In genomic region chr2:69932596-69932922, GRCh38 we compare ENCODE assay signal across 28 cellular contexts. TPM values are rescaled to one million over a fixed set of nuclear protein-coding genes. Genes with fewer than 3 reads are reported as not detected.
A peak's percentile ranks its signal among the peaks of the same experiment; 100 is the strongest.
DNase-seq lines count a peak whose midpoint lies in the region; ATAC-seq and TF ChIP-seq lines count a peak whose summit lies in the region.
"Had no signal": no experiment of that assay in that cellular context is flagged by ENCODE, and none has a peak within 500 bp of the region (broad histone marks: within the 10 kb centered on the region; RNA-seq: fewer than 3 reads in every experiment).

No MANE protein-coding gene starts in this region.

- no peaks in the 10 kb centered on the region for H3K9me3 Mint-ChIP-seq in activated CD4-positive, alpha-beta memory T cell treated with anti-CD3 and anti-CD28 coated beads for 36 hours
- no peaks in the 10 kb centered on the region for H3K9me3 Mint-ChIP-seq in activated CD4-positive, alpha-beta memory T cell treated with anti-CD3 and anti-CD28 coated beads, Interleukin-2, amount 10 ng/mL, durations not matched to agents 7 days and 5 days
- H3K9me3 Mint-ChIP-seq in natural killer cell (no peaks in the 10 kb centered on the region), GM23338 (no peaks in the 10 kb centered on the region)
- H3K9me3 Mint-ChIP-seq: naive thymus-derived CD8-positive, alpha-beta T cell; stimulated activated naive CD8-positive, alpha-beta T cell treated with anti-CD3 and anti-CD28 coated beads, Interleukin-15, Interleukin-2, amounts not matched to agents 100 ng/mL and 50 ng/mL, for 24 hours had no signal

- no peak overlapping the region for H2AFZ ChIP-seq in GM23338

- H3K27ac ChIP-seq in brain microvascular endothelial cell (peak overlapping the region; percentile 27), thoracic aorta (peak overlapping the region; percentile 37 to 62), GM23338 (ENCODE audit: low read depth) (no peak overlapping the region)
- H3K27ac ChIP-seq: pancreas had no signal

- H3K4me1 ChIP-seq in thoracic aorta (ENCODE audit: control insufficient read depth in 1 of 2, low read depth in 2 of 2) (peaks cover 24 to 32% of the 10 kb centered on the region in 2 donors), GM23338 (ENCODE audit: insufficient read depth) (peaks cover 4% of the 10 kb centered on the region; the same call in 1 of the 2 replicates)

- H3K36me3 ChIP-seq in brain microvascular endothelial cell (replicated peaks) (peaks cover 23% of the 10 kb centered on the region), thoracic aorta (peaks cover 11% of the 10 kb centered on the region), GM23338 (ENCODE audit: insufficient read depth) (no peaks in the 10 kb centered on the region)

- no peak overlapping the region for H3K4me2 ChIP-seq in GM23338

- H3K4me3 ChIP-seq in brain microvascular endothelial cell (ENCODE audit: low read depth, low read length) = no peak overlapping the region
- H3K4me3 ChIP-seq in thoracic aorta = no peak overlapping the region
- no peak overlapping the region for H3K4me3 ChIP-seq in GM23338
- H3K4me3 ChIP-seq: esophagus muscularis mucosa, left ventricle myocardium inferior, pancreas had no signal

- no peak for DNase-seq in activated CD4-positive, alpha-beta memory T cell treated with anti-CD3 and anti-CD28 coated beads for 36 hours
- no peak for DNase-seq in activated CD4-positive, alpha-beta memory T cell treated with anti-CD3 and anti-CD28 coated beads, Interleukin-2, amount 10 ng/mL, durations not matched to agents 7 days and 5 days
- no peak for DNase-seq in brain microvascular endothelial cell
- no peak for DNase-seq in natural killer cell
- no peak for DNase-seq in thoracic aorta (ENCODE audit: low spot score)
- no peak for DNase-seq in NCI-H2196 treated with DMSO at 0.1 percent for 48 hours (lab: John Stamatoyannopoulos, UW; ENCODE audit: unreplicated experiment)
- no peak for DNase-seq in GM23338 (ENCODE audit: low spot score)
- DNase-seq: activated effector memory CD4-positive, alpha-beta T cell treated with Interleukin-2 at 50 U/mL for 16 hours; AML-193; effector memory CD4-positive, alpha-beta T cell; H7; hippocampal formation; KG1; left ventricle myocardium inferior; naive thymus-derived CD8-positive, alpha-beta T cell; NCI-H1436 treated with DMSO at 0.1 percent for 48 hours; NCI-H524 treated with DMSO at 0.1 percent for 48 hours; NK-92 treated with Interleukin-12 subunit alpha and Interleukin-12 subunit beta, amount 100 ng/mL, for 24 hours; pancreas; SIG-M5; stimulated activated CD4-positive, alpha-beta T cell treated with anti-CD3 and anti-CD28 coated beads, Interleukin-12 subunit alpha, Interleukin-12 subunit beta, amount 100 ng/mL, for 4 hours; stimulated activated CD4-positive, alpha-beta T cell treated with anti-CD3 and anti-CD28 coated beads, Interleukin-4, amount 100 ng/mL, for 24 hours; trophoblast cell had no signal

- ATAC-seq in natural killer cell (no peak), thoracic aorta (ENCODE audit: insufficient number of reproducible peaks, low FRiP score, low read depth) (no peak), GM23338 (no peak), GM21390 (IDR thresholded peaks at IDR 0.05; ENCODE audit: unreplicated experiment) (no peak)
- ATAC-seq: activated CD4-positive, CD25-positive, alpha-beta regulatory T cell treated with anti-CD3 and anti-CD28 coated beads, Interleukin-2, amount 50 U/mL, for 24 hours; naive thymus-derived CD8-positive, alpha-beta T cell; Panc1 had no signal

- H3K4me3 Mint-ChIP-seq in activated CD4-positive, alpha-beta memory T cell treated with anti-CD3 and anti-CD28 coated beads for 36 hours = no peak overlapping the region
- H3K4me3 Mint-ChIP-seq in activated CD4-positive, alpha-beta memory T cell treated with anti-CD3 and anti-CD28 coated beads, Interleukin-2, amount 10 ng/mL, durations not matched to agents 7 days and 5 days = no peak overlapping the region
- H3K4me3 Mint-ChIP-seq in natural killer cell (no peak overlapping the region), GM23338 (no peak overlapping the region)
- H3K4me3 Mint-ChIP-seq: naive thymus-derived CD8-positive, alpha-beta T cell; stimulated activated naive CD8-positive, alpha-beta T cell treated with anti-CD3 and anti-CD28 coated beads, Interleukin-15, Interleukin-2, amounts not matched to agents 100 ng/mL and 50 ng/mL, for 24 hours had no signal

- H3F3A ChIP-seq in GM23338 (replicated peaks; ENCODE audit: low read depth) = no peaks in the 10 kb centered on the region

- peaks cover 11% of the 10 kb centered on the region for H3K36me3 Mint-ChIP-seq in activated CD4-positive, alpha-beta memory T cell treated with anti-CD3 and anti-CD28 coated beads for 36 hours
- peaks cover 70% of the 10 kb centered on the region for H3K36me3 Mint-ChIP-seq in activated CD4-positive, alpha-beta memory T cell treated with anti-CD3 and anti-CD28 coated beads, Interleukin-2, amount 10 ng/mL, durations not matched to agents 7 days and 5 days (ENCODE audit: low read depth)
- peaks cover 14% of the 10 kb centered on the region for H3K36me3 Mint-ChIP-seq in natural killer cell
- peaks cover 2% of the 10 kb centered on the region for H3K36me3 Mint-ChIP-seq in GM23338 (ENCODE audit: low read depth)

- H3K27me3 ChIP-seq in brain microvascular endothelial cell (replicated peaks) = no peaks in the 10 kb centered on the region
- H3K27me3 ChIP-seq in thoracic aorta (replicated peaks; ENCODE audit: insufficient read depth) = no peaks in the 10 kb centered on the region
- no peaks in the 10 kb centered on the region for H3K27me3 ChIP-seq in GM23338 (ENCODE audit: insufficient read depth)
- H3K27me3 ChIP-seq: esophagus muscularis mucosa, pancreas had no signal

- no peaks in the 10 kb centered on the region for H3K79me2 ChIP-seq in GM23338 (replicated peaks; ENCODE audit: insufficient read depth)

- in situ Hi-C loops in brain microvascular endothelial cell (cut with HindIII; ENCODE audit: low pct_ligation_motif_present, low sequenced_read_pairs) = loop anchor here (25.0 kb wide), 1 partner anchor 155 kb away; the partner anchor contains the start of gene PCBP1

- intact Hi-C loops in activated CD4-positive, alpha-beta memory T cell treated with anti-CD3 and anti-CD28 coated beads for 36 hours (cut with micrococcal nuclease) = loop anchor here (2.0 to 5.0 kb wide), 2 partner anchors 18 to 210 kb away; partner anchors contain the start of gene MXD1
- intact Hi-C loops in natural killer cell (cut with micrococcal nuclease) = no loop called here

- no peaks in the 10 kb centered on the region for H3K9me2 ChIP-seq in GM23338 (ENCODE audit: insufficient read depth)

- H3K27me3 Mint-ChIP-seq in activated CD4-positive, alpha-beta memory T cell treated with anti-CD3 and anti-CD28 coated beads for 36 hours = no peaks in the 10 kb centered on the region
- H3K27me3 Mint-ChIP-seq in activated CD4-positive, alpha-beta memory T cell treated with anti-CD3 and anti-CD28 coated beads, Interleukin-2, amount 10 ng/mL, durations not matched to agents 7 days and 5 days = no peaks in the 10 kb centered on the region
- H3K27me3 Mint-ChIP-seq in natural killer cell (ENCODE audit: low read depth in 2 of 2) (no peaks in the 10 kb centered on the region), GM23338 (ENCODE audit: insufficient read depth, low read depth, poor library complexity) (peaks cover 4% of the 10 kb centered on the region)
- H3K27me3 Mint-ChIP-seq: naive thymus-derived CD8-positive, alpha-beta T cell; stimulated activated naive CD8-positive, alpha-beta T cell treated with anti-CD3 and anti-CD28 coated beads, Interleukin-15, Interleukin-2, amounts not matched to agents 100 ng/mL and 50 ng/mL, for 24 hours had no signal

- POLR2A ChIA-PET in activated CD4-positive, alpha-beta memory T cell treated with anti-CD3 and anti-CD28 coated beads for 36 hours (lab: Charles Lee) = interaction anchor here (0.9 to 3.7 kb wide), 6 partner anchors 12 to 200 kb away, joined by 3 to 22 read pairs (median 8); partner anchors contain the start of gene MXD1
- POLR2A ChIA-PET in activated CD4-positive, alpha-beta memory T cell treated with anti-CD3 and anti-CD28 coated beads, Interleukin-2, amount 10 ng/mL, durations not matched to agents 7 days and 5 days (lab: Charles Lee) = interaction anchor here (1.1 to 3.1 kb wide), 6 partner anchors 14 to 211 kb away, joined by 4 to 21 read pairs (median 5); partner anchors contain the start of gene MXD1

- H3K4me1 Mint-ChIP-seq in activated CD4-positive, alpha-beta memory T cell treated with anti-CD3 and anti-CD28 coated beads for 36 hours (ENCODE audit: low read depth) = peaks cover 37% of the 10 kb centered on the region
- peaks cover 43% of the 10 kb centered on the region for H3K4me1 Mint-ChIP-seq in activated CD4-positive, alpha-beta memory T cell treated with anti-CD3 and anti-CD28 coated beads, Interleukin-2, amount 10 ng/mL, durations not matched to agents 7 days and 5 days
- H3K4me1 Mint-ChIP-seq in natural killer cell (peaks cover 47 to 56% of the 10 kb centered on the region in 2 donors), GM23338 (peaks cover 24% of the 10 kb centered on the region)

- TF ChIP-seq CTCF in brain microvascular endothelial cell (IDR thresholded peaks at IDR 0.05; ENCODE audit: low read depth, low read length, missing control alignments) (no peak), natural killer cell (IDR thresholded peaks at IDR 0.05) (no peak), thoracic aorta (IDR thresholded peaks at IDR 0.05) (no peak), GM23338 (conservative IDR thresholded peaks at IDR 0.05; ENCODE audit: low read depth in 2 of 2) (no peak)

- H3K27ac Mint-ChIP-seq in activated CD4-positive, alpha-beta memory T cell treated with anti-CD3 and anti-CD28 coated beads for 36 hours = peak overlapping the region; percentile 85
- H3K27ac Mint-ChIP-seq in activated CD4-positive, alpha-beta memory T cell treated with anti-CD3 and anti-CD28 coated beads, Interleukin-2, amount 10 ng/mL, durations not matched to agents 7 days and 5 days = no peak overlapping the region
- H3K27ac Mint-ChIP-seq in natural killer cell (peak overlapping the region; percentile 65 to 78), GM23338 (no peak overlapping the region)

- CTCF ChIA-PET in activated CD4-positive, alpha-beta memory T cell treated with anti-CD3 and anti-CD28 coated beads for 36 hours (lab: Charles Lee) = interaction anchor here (0.8 to 4.0 kb wide), 4 partner anchors 12 to 211 kb away, joined by 3 to 20 read pairs (median 8); partner anchors contain the start of gene MXD1
- CTCF ChIA-PET in activated CD4-positive, alpha-beta memory T cell treated with anti-CD3 and anti-CD28 coated beads, Interleukin-2, amount 10 ng/mL, durations not matched to agents 7 days and 5 days (lab: Charles Lee) = interaction anchor here (0.8 to 1.7 kb wide), 4 partner anchors 9 to 210 kb away, joined by 3 to 5 read pairs (median 4); no protein-coding TSS in a partner anchor

- H4K20me1 ChIP-seq in GM23338 (replicated peaks; ENCODE audit: insufficient read depth) = no peaks in the 10 kb centered on the region

- H3K9me3 ChIP-seq in thoracic aorta = no peaks in the 10 kb centered on the region
- H3K9me3 ChIP-seq: esophagus muscularis mucosa, left ventricle myocardium inferior, pancreas had no signal

RNA-seq across cellular contexts. Expression of gene MXD1, which starts 17.6 kb away (rescaled TPM):
- 10 to 100 TPM; 14.1 to 15.9 TPM for total RNA-seq in activated CD4-positive, alpha-beta memory T cell treated with anti-CD3 and anti-CD28 coated beads for 36 hours
- 10 to 100 TPM; 40.8 to 47.5 TPM for total RNA-seq in activated CD4-positive, alpha-beta memory T cell treated with anti-CD3 and anti-CD28 coated beads, Interleukin-2, amount 10 ng/mL, durations not matched to agents 7 days and 5 days
- total RNA-seq in natural killer cell (100 to 1,000 TPM in 2 of 3 donors, 10 to 100 TPM in 1; 63.0 to 165 (median 112) TPM), thoracic aorta (10 to 100 TPM; 13.8 to 28.4 TPM)
- total RNA-seq in GM23338 (2014; rRNA removed; shearing (Covaris generic)) = 1.5 and 1.8 TPM in 2 replicates
- 3.6 and 3.9 TPM in 2 replicates for polyA plus RNA-seq in GM23338 (2016; fragmentation: Nextera tagmentation; extraction: Ambion mirVana)

RNA-seq across cellular contexts. Expression of gene ASPRV1, which starts 28.9 kb away (rescaled TPM):
- under 1 TPM; 0.63 to 0.71 TPM for total RNA-seq in activated CD4-positive, alpha-beta memory T cell treated with anti-CD3 and anti-CD28 coated beads for 36 hours
- total RNA-seq in activated CD4-positive, alpha-beta memory T cell treated with anti-CD3 and anti-CD28 coated beads, Interleukin-2, amount 10 ng/mL, durations not matched to agents 7 days and 5 days = under 1 TPM; 0.98 TPM
- total RNA-seq in natural killer cell (1 to 10 TPM; 1.4 to 2.7 (median 1.9) TPM), thoracic aorta (1 to 10 TPM; 1.8 to 3.2 TPM)
- total RNA-seq in GM23338 (2014; rRNA removed; shearing (Covaris generic)) = 0.82 and 1.4 TPM in 2 replicates
- 0.54 and 0.60 TPM in 2 replicates for polyA plus RNA-seq in GM23338 (2016; fragmentation: Nextera tagmentation; extraction: Ambion mirVana)

RNA-seq across cellular contexts. Expression of gene SNRNP27, which starts 38.8 kb away (rescaled TPM):
- 10 to 100 TPM; 67.5 to 70.4 TPM for total RNA-seq in activated CD4-positive, alpha-beta memory T cell treated with anti-CD3 and anti-CD28 coated beads for 36 hours
- total RNA-seq in activated CD4-positive, alpha-beta memory T cell treated with anti-CD3 and anti-CD28 coated beads, Interleukin-2, amount 10 ng/mL, durations not matched to agents 7 days and 5 days = 10 to 100 TPM; 59.3 to 63.3 TPM
- total RNA-seq in natural killer cell (10 to 100 TPM; 53.2 to 61.5 (median 58.2) TPM), thoracic aorta (10 to 100 TPM; 57.4 to 98.7 TPM)
- total RNA-seq in GM23338 (2014; rRNA removed; shearing (Covaris generic)) = 54.3 and 65.2 TPM in 2 replicates
- 133 and 135 TPM in 2 replicates for polyA plus RNA-seq in GM23338 (2016; fragmentation: Nextera tagmentation; extraction: Ambion mirVana)

Comparison
In these comparisons a context has a peak if more than half of its experiments do, and no peak if none do; other contexts are left out.
1. H3K27ac Mint-ChIP-seq: peak in activated CD4-positive, alpha-beta memory T cell treated with anti-CD3 and anti-CD28 coated beads for 36 hours (single experiment) and natural killer cell (2 of 2); none in activated CD4-positive, alpha-beta memory T cell treated with anti-CD3 and anti-CD28 coated beads, Interleukin-2, amount 10 ng/mL, durations not matched to agents 7 days and 5 days (single experiment) and GM23338 (single experiment).